8 cellular contexts compared by ENCODE assay signal in the genomic region with DNA sequence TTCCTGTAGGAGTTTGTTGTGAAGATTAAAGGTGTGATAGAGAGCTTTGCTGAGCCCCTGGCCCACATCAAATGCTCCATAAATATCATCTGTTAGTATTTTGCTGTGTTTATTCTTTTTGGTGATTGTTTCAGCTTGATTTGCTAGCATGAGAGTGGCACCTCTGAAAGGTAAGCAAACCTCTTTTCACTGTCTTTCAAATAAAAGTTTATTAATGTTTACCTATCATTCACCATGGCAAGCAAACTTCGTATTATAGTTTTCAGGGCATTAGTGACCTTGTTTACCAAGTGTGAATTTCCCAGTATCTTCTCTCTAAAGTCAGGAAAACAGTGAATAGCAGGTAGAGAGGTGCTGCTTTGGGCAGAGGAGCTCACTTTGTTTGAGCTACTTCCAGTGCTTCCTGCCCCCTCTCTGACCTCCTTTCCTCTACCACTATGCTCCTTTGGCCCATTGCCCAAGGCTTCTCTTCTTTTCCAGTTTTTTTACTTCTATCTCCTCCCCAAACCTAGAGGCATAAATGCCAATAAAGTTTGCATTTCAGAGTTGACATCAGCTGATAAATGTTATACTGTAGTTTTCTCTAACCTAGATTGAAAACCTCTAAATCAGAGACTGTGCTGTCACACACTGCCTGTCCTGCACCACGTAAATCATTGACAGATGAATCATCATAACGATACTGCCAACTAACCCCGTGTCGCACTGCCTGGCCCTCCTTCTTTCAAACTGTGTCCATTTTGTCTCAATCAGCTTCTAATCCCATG.
DNase-seq lines count a peak whose midpoint lies in the region; ATAC-seq and TF ChIP-seq lines count a peak whose summit lies in the region.

No MANE protein-coding gene starts in this region.

- peak; percentile 99 for ATAC-seq in HG03558 (IDR thresholded peaks at IDR 0.05; ENCODE audit: extremely low read depth, unreplicated experiment)

- no peaks in the 10 kb centered on the region for H3K27me3 ChIP-seq in sigmoid colon

- intact Hi-C loops in sigmoid colon (cut with DNase I): no loop called here

- H3K27ac ChIP-seq in sigmoid colon: no peak overlapping the region

- no peak for TF ChIP-seq POLR2A in sigmoid colon (IDR thresholded peaks at IDR 0.05)

- no peaks in the 10 kb centered on the region for H3K9me3 ChIP-seq in sigmoid colon

- peaks cover 0 to 6% (median 0%) of the 10 kb centered on the region in 4 donors for H3K4me1 ChIP-seq in sigmoid colon

- no peak for TF ChIP-seq CTCF in GM20000 (IDR thresholded peaks at IDR 0.05; ENCODE audit: extremely low read depth, missing control alignments)
- TF ChIP-seq CTCF in fibroblast of pulmonary artery (IDR thresholded peaks at IDR 0.05; ENCODE audit: low read length, missing control alignments): no peak
- no peak for TF ChIP-seq CTCF in sigmoid colon (IDR thresholded peaks at IDR 0.05)

- WGBS in sigmoid colon, 2 donors: 9 to 52% methylated on average over 5 of the region's 5 CpGs

- H3K4me3 ChIP-seq in fibroblast of pulmonary artery (replicated peaks; ENCODE audit: low read depth, low read length) (no peak overlapping the region), sigmoid colon (no peak overlapping the region)

- no peak overlapping the region for H3K27ac Mint-ChIP-seq in activated T-cell treated with anti-CD3 and anti-CD28 coated beads, Interleukin-2, amount 50 U/mL, for 24 hours

- TF ChIP-seq EP300 in sigmoid colon (IDR thresholded peaks at IDR 0.05): no peak

- H3K9me3 Mint-ChIP-seq in activated T-cell treated with anti-CD3 and anti-CD28 coated beads, Interleukin-2, amount 50 U/mL, for 24 hours: peaks cover 4% of the 10 kb centered on the region

- no peaks in the 10 kb centered on the region for H3K36me3 ChIP-seq in sigmoid colon

- H3K4me3 Mint-ChIP-seq in activated T-cell treated with anti-CD3 and anti-CD28 coated beads, Interleukin-2, amount 50 U/mL, for 24 hours: no peak overlapping the region

- H3K4me1 Mint-ChIP-seq in activated T-cell treated with anti-CD3 and anti-CD28 coated beads, Interleukin-2, amount 50 U/mL, for 24 hours (ENCODE audit: low read depth): no peaks in the 10 kb centered on the region

- no peaks in the 10 kb centered on the region for H3K27me3 Mint-ChIP-seq in activated T-cell treated with anti-CD3 and anti-CD28 coated beads, Interleukin-2, amount 50 U/mL, for 24 hours

- H3K36me3 Mint-ChIP-seq in activated T-cell treated with anti-CD3 and anti-CD28 coated beads, Interleukin-2, amount 50 U/mL, for 24 hours (ENCODE audit: low read depth): no peaks in the 10 kb centered on the region

- DNase-seq in COR-L47 (lab: John Stamatoyannopoulos, UW) (peak; percentile 10), GM20000 (ENCODE audit: low spot score) (peak; percentile 3), fibroblast of pulmonary artery (ENCODE audit: low read depth) (peak; percentile 1), sigmoid colon (no peak), NCI-H345 treated with DMSO at 0.1 percent for 48 hours (lab: John Stamatoyannopoulos, UW; ENCODE audit: unreplicated experiment) (no peak)
- DNase-seq in activated T-cell treated with anti-CD3 and anti-CD28 coated beads, Interleukin-2, amount 50 U/mL, for 24 hours: no peak
- DNase-seq in stimulated activated CD4-positive, alpha-beta T cell treated with anti-CD3 and anti-CD28 coated beads, Interleukin-2, amount 100 ng/mL, for 24 hours: no peak

Comparison
In these comparisons a context has a peak if more than half of its experiments do, and no peak if none do; other contexts are left out.
1. DNase-seq: peak in COR-L47 (single experiment), GM20000 (single experiment) and fibroblast of pulmonary artery (single experiment); none in sigmoid colon (single experiment), activated T-cell treated with anti-CD3 and anti-CD28 coated beads, Interleukin-2, amount 50 U/mL, for 24 hours (single experiment), stimulated activated CD4-positive, alpha-beta T cell treated with anti-CD3 and anti-CD28 coated beads, Interleukin-2, amount 100 ng/mL, for 24 hours (0 of 2) and NCI-H345 treated with DMSO at 0.1 percent for 48 hours (single experiment).